In the genomic region with DNA sequence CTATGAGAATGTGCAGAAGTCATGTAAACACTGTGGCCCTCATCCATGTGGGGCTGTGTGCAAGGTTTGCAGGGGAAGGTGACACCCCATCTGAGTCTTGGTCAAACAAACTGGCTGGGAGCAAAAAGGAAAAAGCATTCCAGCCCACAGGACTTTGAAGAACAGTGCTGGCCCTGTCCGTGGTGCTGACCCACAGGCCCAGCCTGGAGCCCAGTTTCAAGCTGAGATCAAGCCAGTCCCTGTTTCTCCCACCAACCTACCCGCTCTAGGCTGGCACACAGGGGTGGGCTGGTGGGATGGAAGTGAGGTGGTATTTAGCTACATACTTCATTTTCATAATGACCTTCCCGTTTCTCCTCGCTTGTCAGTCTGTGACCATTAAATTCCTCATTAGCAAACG, we compare ENCODE assay signal across 1 cellular context.
TF ChIP-seq lines count a peak whose summit lies in the region.

No MANE protein-coding gene starts in this region.

TF ChIP-seq in HepG2, 621 proteins besides CTCF, POLR2A, EP300 and RAD21 (continued from another document and continues in another):
- TF ChIP-seq, protein P1, sequence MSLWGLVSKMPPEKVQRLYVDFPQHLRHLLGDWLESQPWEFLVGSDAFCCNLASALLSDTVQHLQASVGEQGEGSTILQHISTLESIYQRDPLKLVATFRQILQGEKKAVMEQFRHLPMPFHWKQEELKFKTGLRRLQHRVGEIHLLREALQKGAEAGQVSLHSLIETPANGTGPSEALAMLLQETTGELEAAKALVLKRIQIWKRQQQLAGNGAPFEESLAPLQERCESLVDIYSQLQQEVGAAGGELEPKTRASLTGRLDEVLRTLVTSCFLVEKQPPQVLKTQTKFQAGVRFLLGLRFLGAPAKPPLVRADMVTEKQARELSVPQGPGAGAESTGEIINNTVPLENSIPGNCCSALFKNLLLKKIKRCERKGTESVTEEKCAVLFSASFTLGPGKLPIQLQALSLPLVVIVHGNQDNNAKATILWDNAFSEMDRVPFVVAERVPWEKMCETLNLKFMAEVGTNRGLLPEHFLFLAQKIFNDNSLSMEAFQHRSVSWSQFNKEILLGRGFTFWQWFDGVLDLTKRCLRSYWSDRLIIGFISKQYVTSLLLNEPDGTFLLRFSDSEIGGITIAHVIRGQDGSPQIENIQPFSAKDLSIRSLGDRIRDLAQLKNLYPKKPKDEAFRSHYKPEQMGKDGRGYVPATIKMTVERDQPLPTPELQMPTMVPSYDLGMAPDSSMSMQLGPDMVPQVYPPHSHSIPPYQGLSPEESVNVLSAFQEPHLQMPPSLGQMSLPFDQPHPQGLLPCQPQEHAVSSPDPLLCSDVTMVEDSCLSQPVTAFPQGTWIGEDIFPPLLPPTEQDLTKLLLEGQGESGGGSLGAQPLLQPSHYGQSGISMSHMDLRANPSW (CRISPR knock-in tag; IDR thresholded peaks at IDR 0.05; ENCODE audit: borderline replicate concordance) = no peak
- TF ChIP-seq ZSCAN29 (CRISPR knock-in tag; conservative IDR thresholded peaks at IDR 0.05) = no peak
- TF ChIP-seq ZNF614 (CRISPR knock-in tag; IDR thresholded peaks at IDR 0.05; ENCODE audit: borderline replicate concordance) = 0 out of 2 replicates have a peak, but pooled peaks have one; percentile 56
- TF ChIP-seq FOXO4 (CRISPR knock-in tag; conservative IDR thresholded peaks at IDR 0.05) = peak; percentile 95; the same call in 1 of the 2 replicates
- TF ChIP-seq ZBTB7A (CRISPR knock-in tag; IDR thresholded peaks at IDR 0.05) = peak; percentile 47; the same call in 1 of the 2 replicates
- no peak for TF ChIP-seq PLSCR1 (CRISPR knock-in tag; IDR thresholded peaks at IDR 0.05; ENCODE audit: borderline replicate concordance)
- TF ChIP-seq, protein P2, sequence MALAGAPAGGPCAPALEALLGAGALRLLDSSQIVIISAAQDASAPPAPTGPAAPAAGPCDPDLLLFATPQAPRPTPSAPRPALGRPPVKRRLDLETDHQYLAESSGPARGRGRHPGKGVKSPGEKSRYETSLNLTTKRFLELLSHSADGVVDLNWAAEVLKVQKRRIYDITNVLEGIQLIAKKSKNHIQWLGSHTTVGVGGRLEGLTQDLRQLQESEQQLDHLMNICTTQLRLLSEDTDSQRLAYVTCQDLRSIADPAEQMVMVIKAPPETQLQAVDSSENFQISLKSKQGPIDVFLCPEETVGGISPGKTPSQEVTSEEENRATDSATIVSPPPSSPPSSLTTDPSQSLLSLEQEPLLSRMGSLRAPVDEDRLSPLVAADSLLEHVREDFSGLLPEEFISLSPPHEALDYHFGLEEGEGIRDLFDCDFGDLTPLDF (CRISPR knock-in tag; IDR thresholded peaks at IDR 0.05) = peak; percentile 42; the same call in 1 of the 2 replicates
- 0 out of 2 replicates have a peak, but pooled peaks have one; percentile 25 for TF ChIP-seq REL (CRISPR knock-in tag; conservative IDR thresholded peaks at IDR 0.05)
- TF ChIP-seq ZNF143 (CRISPR knock-in tag; IDR thresholded peaks at IDR 0.05) = no peak
- peak; percentile 85; the same call in 1 of the 2 replicates for TF ChIP-seq ISX (CRISPR knock-in tag; conservative IDR thresholded peaks at IDR 0.05)
- peak; percentile 46; the same call in 1 of the 2 replicates for TF ChIP-seq HBP1 (CRISPR knock-in tag; IDR thresholded peaks at IDR 0.05; ENCODE audit: low read depth)
- no peak for TF ChIP-seq ZNF512 (CRISPR knock-in tag; IDR thresholded peaks at IDR 0.05)
- no peak for TF ChIP-seq ZNF709 (CRISPR knock-in tag; IDR thresholded peaks at IDR 0.05)
- TF ChIP-seq SOX13 (IDR thresholded peaks at IDR 0.05) = no peak
- TF ChIP-seq SOX13 (CRISPR knock-in tag; conservative IDR thresholded peaks at IDR 0.05 in 1 of 2, IDR thresholded peaks at IDR 0.05 in 1 of 2) = peak in 1 of 2 experiments; percentile 30; a peak in 1 of 4 replicates
- TF ChIP-seq PCBP2 (optimal IDR thresholded peaks at IDR 0.05; ENCODE audit: low read depth, low read length, poor library complexity, severe bottlenecking) = no peak
- TF ChIP-seq ZNF160 (CRISPR knock-in tag; IDR thresholded peaks at IDR 0.05) = no peak
- peak; percentile 60; the same call in 1 of the 2 replicates for TF ChIP-seq ZNF777 (CRISPR knock-in tag; IDR thresholded peaks at IDR 0.05)
- TF ChIP-seq, protein P3, sequence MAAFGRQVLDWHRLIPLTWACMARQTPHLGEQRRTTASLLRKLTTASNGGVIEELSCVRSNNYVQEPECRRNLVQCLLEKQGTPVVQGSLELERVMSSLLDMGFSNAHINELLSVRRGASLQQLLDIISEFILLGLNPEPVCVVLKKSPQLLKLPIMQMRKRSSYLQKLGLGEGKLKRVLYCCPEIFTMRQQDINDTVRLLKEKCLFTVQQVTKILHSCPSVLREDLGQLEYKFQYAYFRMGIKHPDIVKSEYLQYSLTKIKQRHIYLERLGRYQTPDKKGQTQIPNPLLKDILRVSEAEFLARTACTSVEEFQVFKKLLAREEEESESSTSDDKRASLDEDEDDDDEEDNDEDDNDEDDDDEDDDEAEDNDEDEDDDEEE (CRISPR knock-in tag; IDR thresholded peaks at IDR 0.05) = peak; percentile 84; the same call in 1 of the 2 replicates
- TF ChIP-seq, protein P4, sequence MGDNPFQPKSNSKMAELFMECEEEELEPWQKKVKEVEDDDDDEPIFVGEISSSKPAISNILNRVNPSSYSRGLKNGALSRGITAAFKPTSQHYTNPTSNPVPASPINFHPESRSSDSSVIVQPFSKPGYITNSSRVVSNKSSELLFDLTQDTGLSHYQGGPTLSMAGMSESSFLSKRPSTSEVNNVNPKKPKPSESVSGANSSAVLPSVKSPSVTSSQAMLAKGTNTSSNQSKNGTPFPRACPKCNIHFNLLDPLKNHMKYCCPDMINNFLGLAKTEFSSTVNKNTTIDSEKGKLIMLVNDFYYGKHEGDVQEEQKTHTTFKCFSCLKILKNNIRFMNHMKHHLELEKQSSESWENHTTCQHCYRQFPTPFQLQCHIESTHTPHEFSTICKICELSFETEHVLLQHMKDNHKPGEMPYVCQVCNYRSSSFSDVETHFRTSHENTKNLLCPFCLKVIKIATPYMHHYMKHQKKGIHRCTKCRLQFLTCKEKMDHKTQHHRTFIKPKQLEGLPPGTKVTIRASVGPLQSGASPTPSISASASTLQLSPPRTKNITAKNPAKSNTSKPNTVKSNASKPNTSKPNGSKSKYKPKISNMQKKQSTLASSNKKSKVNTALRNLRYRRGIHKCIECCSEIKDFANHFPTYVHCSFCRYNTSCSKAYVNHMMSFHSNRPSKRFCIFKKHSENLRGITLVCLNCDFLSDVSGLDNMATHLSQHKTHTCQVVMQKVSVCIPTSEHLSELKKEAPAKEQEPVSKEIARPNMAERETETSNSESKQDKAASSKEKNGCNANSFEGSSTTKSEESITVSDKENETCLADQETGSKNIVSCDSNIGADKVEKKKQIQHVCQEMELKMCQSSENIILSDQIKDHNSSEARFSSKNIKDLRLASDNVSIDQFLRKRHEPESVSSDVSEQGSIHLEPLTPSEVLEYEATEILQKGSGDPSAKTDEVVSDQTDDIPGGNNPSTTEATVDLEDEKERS (CRISPR knock-in tag; IDR thresholded peaks at IDR 0.05) = no peak
- TF ChIP-seq ZNF484 (CRISPR knock-in tag; IDR thresholded peaks at IDR 0.05; ENCODE audit: borderline replicate concordance, low read depth) = no peak
- TF ChIP-seq MEIS2 (CRISPR knock-in tag; IDR thresholded peaks at IDR 0.05) = peak; percentile 88
- TF ChIP-seq ZFP37 (CRISPR knock-in tag; IDR thresholded peaks at IDR 0.05; ENCODE audit: borderline replicate concordance) = peak; percentile 84; the same call in 1 of the 2 replicates
- TF ChIP-seq ZNF780A (CRISPR knock-in tag; IDR thresholded peaks at IDR 0.05) = peak; percentile 52; the same call in 1 of the 2 replicates
- peak; percentile 26; the same call in 1 of the 2 replicates for TF ChIP-seq SAP130 (CRISPR knock-in tag; IDR thresholded peaks at IDR 0.05; ENCODE audit: low read depth)
- TF ChIP-seq, protein P5, sequence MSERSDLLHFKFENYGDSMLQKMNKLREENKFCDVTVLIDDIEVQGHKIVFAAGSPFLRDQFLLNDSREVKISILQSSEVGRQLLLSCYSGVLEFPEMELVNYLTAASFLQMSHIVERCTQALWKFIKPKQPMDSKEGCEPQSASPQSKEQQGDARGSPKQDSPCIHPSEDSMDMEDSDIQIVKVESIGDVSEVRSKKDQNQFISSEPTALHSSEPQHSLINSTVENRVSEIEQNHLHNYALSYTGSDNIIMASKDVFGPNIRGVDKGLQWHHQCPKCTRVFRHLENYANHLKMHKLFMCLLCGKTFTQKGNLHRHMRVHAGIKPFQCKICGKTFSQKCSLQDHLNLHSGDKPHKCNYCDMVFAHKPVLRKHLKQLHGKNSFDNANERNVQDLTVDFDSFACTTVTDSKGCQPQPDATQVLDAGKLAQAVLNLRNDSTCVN (CRISPR knock-in tag; IDR thresholded peaks at IDR 0.05; ENCODE audit: borderline replicate concordance) = peak; percentile 71; the same call in 1 of the 2 replicates
- no peak for TF ChIP-seq ZNF337 (CRISPR knock-in tag; IDR thresholded peaks at IDR 0.05; ENCODE audit: borderline replicate concordance, low read depth)
- peak; percentile 45; the same call in 1 of the 2 replicates for TF ChIP-seq ERF (CRISPR knock-in tag; IDR thresholded peaks at IDR 0.05)
- peak; percentile 33; the same call in 1 of the 2 replicates for TF ChIP-seq MED1 (CRISPR knock-in tag; IDR thresholded peaks at IDR 0.05)
- peak; percentile 97 to 98 for TF ChIP-seq REST (IDR thresholded peaks at IDR 0.05; ENCODE audit: borderline replicate concordance in 1 of 2, low read depth in 1 of 2, low read length in 2 of 2)
- peak; percentile 79 for TF ChIP-seq SALL1 (CRISPR knock-in tag; IDR thresholded peaks at IDR 0.05)
- TF ChIP-seq RFX1 (IDR thresholded peaks at IDR 0.05) = no peak
- TF ChIP-seq, protein P6, sequence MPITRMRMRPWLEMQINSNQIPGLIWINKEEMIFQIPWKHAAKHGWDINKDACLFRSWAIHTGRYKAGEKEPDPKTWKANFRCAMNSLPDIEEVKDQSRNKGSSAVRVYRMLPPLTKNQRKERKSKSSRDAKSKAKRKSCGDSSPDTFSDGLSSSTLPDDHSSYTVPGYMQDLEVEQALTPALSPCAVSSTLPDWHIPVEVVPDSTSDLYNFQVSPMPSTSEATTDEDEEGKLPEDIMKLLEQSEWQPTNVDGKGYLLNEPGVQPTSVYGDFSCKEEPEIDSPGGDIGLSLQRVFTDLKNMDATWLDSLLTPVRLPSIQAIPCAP (CRISPR knock-in tag; IDR thresholded peaks at IDR 0.05; ENCODE audit: low read depth) = no peak
- 0 out of 2 replicates have a peak, but pooled peaks have one; percentile 28 for TF ChIP-seq ZMYM4 (CRISPR knock-in tag; IDR thresholded peaks at IDR 0.05)
- TF ChIP-seq MED13 (CRISPR knock-in tag; IDR thresholded peaks at IDR 0.05) = peak; percentile 69; the same call in 1 of the 2 replicates
- no peak for TF ChIP-seq NFYB (CRISPR knock-in tag; IDR thresholded peaks at IDR 0.05)
- TF ChIP-seq ZNF605 (CRISPR knock-in tag; IDR thresholded peaks at IDR 0.05) = peak; percentile 59; the same call in 1 of the 2 replicates
